Comparison of ENCODE assay signal across 10 cellular contexts in genomic region chr14:54343276-54344121, GRCh38. TPM values are rescaled to one million over a fixed set of nuclear protein-coding genes. Genes with fewer than 3 reads are reported as not detected.
DNase-seq lines count a peak whose midpoint lies in the region; ATAC-seq and TF ChIP-seq lines count a peak whose summit lies in the region.
"Had no signal": no experiment of that assay in that cellular context is flagged by ENCODE, and none has a peak within 500 bp of the region (broad histone marks: within the 10 kb centered on the region; RNA-seq: fewer than 3 reads in every experiment).

No MANE protein-coding gene starts in this region.

- TF ChIP-seq CTCF in HFF-Myc (IDR thresholded peaks at IDR 0.05; ENCODE audit: low read depth, low read length, missing control alignments) (no peak), chondrocyte (IDR thresholded peaks at IDR 0.05) (no peak), progenitor cell of endocrine pancreas (IDR thresholded peaks at IDR 0.05; ENCODE audit: unreplicated experiment) (no peak), natural killer cell (IDR thresholded peaks at IDR 0.05) (no peak)

- peak overlapping the region; percentile 68 for H3K27ac Mint-ChIP-seq in chondrocyte (ENCODE audit: unreplicated experiment)
- peak overlapping the region; percentile 39 for H3K27ac Mint-ChIP-seq in progenitor cell of endocrine pancreas
- H3K27ac Mint-ChIP-seq in natural killer cell = no peak overlapping the region

- H3K4me3 Mint-ChIP-seq in chondrocyte (ENCODE audit: unreplicated experiment) = no peak overlapping the region
- H3K4me3 Mint-ChIP-seq in progenitor cell of endocrine pancreas (ENCODE audit: low read depth) = no peak overlapping the region
- H3K4me3 Mint-ChIP-seq in natural killer cell = no peak overlapping the region

- DNase-seq in HFF-Myc (ENCODE audit: extremely low read depth, low read depth) (peak; percentile 44), NCI-H2171 treated with DMSO at 0.1 percent for 48 hours (lab: John Stamatoyannopoulos, UW) (peak; percentile 98), chondrocyte (ENCODE audit: low spot score) (no peak), progenitor cell of endocrine pancreas (ENCODE audit: low spot score, unreplicated experiment) (no peak), cerebellum (ENCODE audit: low spot score) (no peak), natural killer cell (no peak), glomerular visceral epithelial cell (ENCODE audit: extremely low spot score) (no peak)
- DNase-seq: cerebellar nuclear complex, GDM1 had no signal

- H3K36me3 Mint-ChIP-seq in chondrocyte (ENCODE audit: low read depth) (no peaks in the 10 kb centered on the region), progenitor cell of endocrine pancreas (ENCODE audit: insufficient read depth) (no peaks in the 10 kb centered on the region), natural killer cell (no peaks in the 10 kb centered on the region)

- H3K4me1 Mint-ChIP-seq in chondrocyte (ENCODE audit: low read depth) (peaks cover 24% of the 10 kb centered on the region), progenitor cell of endocrine pancreas (ENCODE audit: low read depth) (peaks cover 12% of the 10 kb centered on the region), natural killer cell (peaks cover 0 to 4% of the 10 kb centered on the region in 2 donors)

- intact Hi-C loops in natural killer cell (cut with micrococcal nuclease) = loop anchor here (10.0 kb wide), 1 partner anchor 1049 kb away; no protein-coding TSS in a partner anchor

- no peaks in the 10 kb centered on the region for H3K9me3 Mint-ChIP-seq in chondrocyte (ENCODE audit: low read depth)
- no peaks in the 10 kb centered on the region for H3K9me3 Mint-ChIP-seq in progenitor cell of endocrine pancreas (ENCODE audit: low read depth)
- no peaks in the 10 kb centered on the region for H3K9me3 Mint-ChIP-seq in natural killer cell

- ATAC-seq in natural killer cell = no peak
- no peak for ATAC-seq in HG02610 (IDR thresholded peaks at IDR 0.05; ENCODE audit: unreplicated experiment)

- H3K4me3 ChIP-seq in HFF-Myc (replicated peaks; ENCODE audit: low read depth, low read length) = no peak overlapping the region

- no peaks in the 10 kb centered on the region for H3K27me3 Mint-ChIP-seq in chondrocyte (ENCODE audit: low read depth)
- H3K27me3 Mint-ChIP-seq in progenitor cell of endocrine pancreas = peaks cover 3% of the 10 kb centered on the region
- peaks cover 5 to 6% of the 10 kb centered on the region in 2 donors for H3K27me3 Mint-ChIP-seq in natural killer cell (ENCODE audit: low read depth in 2 of 2)

RNA-seq across cellular contexts. Expression of gene CDKN3, which starts 53.3 kb away (rescaled TPM):
- total RNA-seq in chondrocyte (5.3 to 10.4 TPM (median 8.9 TPM) in 3 replicates), progenitor cell of endocrine pancreas (20.2 and 20.5 TPM in 2 replicates), cerebellum (11.3 TPM), natural killer cell (1 to 10 TPM in 2 of 3 donors, under 1 TPM in 1; 0.89 to 3.0 (median 1.8) TPM)

Comparison
In these comparisons a context has a peak if more than half of its experiments do, and no peak if none do; other contexts are left out.
1. DNase-seq: peak in HFF-Myc (single experiment) and NCI-H2171 treated with DMSO at 0.1 percent for 48 hours (single experiment); none in chondrocyte (single experiment), progenitor cell of endocrine pancreas (single experiment), cerebellum (single experiment), natural killer cell (single experiment) and glomerular visceral epithelial cell (single experiment).
2. H3K27ac Mint-ChIP-seq: peak in chondrocyte (single experiment) and progenitor cell of endocrine pancreas (single experiment); none in natural killer cell (0 of 2).